27 cellular contexts compared by ENCODE assay signal in genomic region chr1:233034845-233035244, GRCh38.
"Had no signal": no experiment of that assay in that cellular context is flagged by ENCODE, and none has a peak within 500 bp of the region (broad histone marks: within the 10 kb centered on the region; RNA-seq: fewer than 3 reads in every experiment).

No MANE protein-coding gene starts in this region.

- H3K27ac ChIP-seq: brain microvascular endothelial cell, Peyer's patch, RWPE1, SJCRH30 had no signal

- H3K4me1 ChIP-seq: Peyer's patch, SJCRH30 had no signal

- H3K4me3 ChIP-seq: K562, Peyer's patch, SJCRH30 had no signal

- H3K27me3 Mint-ChIP-seq: activated T-cell treated with anti-CD3 and anti-CD28 coated beads, Interleukin-2, amount 50 U/mL, for 24 hours; T-helper 17 cell had no signal

- DNase-seq: activated CD4-positive, alpha-beta T cell treated with anti-CD3 and anti-CD28 coated beads for 48 hours; activated CD4-positive, alpha-beta T cell treated with anti-CD3 and anti-CD28 coated beads, Interleukin-2, amount 50 U/mL, for 4 hours; activated CD4-positive, CD25-positive, alpha-beta regulatory T cell treated with anti-CD3 and anti-CD28 coated beads, Interleukin-2, amount 50 U/mL, for 72 hours; activated CD8-positive, alpha-beta T cell treated with anti-CD3 and anti-CD28 coated beads, Interleukin-2, amount 10 ng/mL, durations not matched to agents 7 days and 5 days; activated effector memory CD4-positive, alpha-beta T cell treated with Interleukin-2 at 50 U/mL for 16 hours; activated naive CD4-positive, alpha-beta T cell treated with Interleukin-2 at 50 U/mL for 16 hours; activated T-cell treated with anti-CD3 and anti-CD28 coated beads, Interleukin-2, amount 50 U/mL, for 24 hours; brain microvascular endothelial cell; caudate nucleus; Karpas-422; MM.1S; NCI-H1105; NCI-H1436; NCI-H1694 treated with DMSO at 0.1 percent for 48 hours; NCI-H2029 treated with DMSO at 0.1 percent for 48 hours; NCI-H446; NCI-H524; Peyer's patch; Right ventricle myocardium superior; SJCRH30; T-helper 17 cell; T-helper 9 cell had no signal

- H3K9me3 Mint-ChIP-seq: activated T-cell treated with anti-CD3 and anti-CD28 coated beads, Interleukin-2, amount 50 U/mL, for 24 hours; activated T-helper 1 cell treated with anti-CD3 and anti-CD28 coated beads, Interleukin-12 subunit alpha, Interleukin-12 subunit beta, Interleukin-2, Interleukin-4 antibody, amounts not matched to agents 30 ng/mL and 10 ng/mL and 1 ng/mL, durations not matched to agents 14 hours and 24 hours and 36 hours; WTC11 had no signal

- H3K27me3 ChIP-seq: brain microvascular endothelial cell, Peyer's patch, SJCRH30 had no signal

- H3K4me3 Mint-ChIP-seq: activated CD8-positive, alpha-beta T cell treated with anti-CD3 and anti-CD28 coated beads, Interleukin-2, amount 10 ng/mL, durations not matched to agents 7 days and 5 days; activated T-cell treated with anti-CD3 and anti-CD28 coated beads, Interleukin-2, amount 50 U/mL, for 24 hours; activated T-helper 1 cell treated with anti-CD3 and anti-CD28 coated beads, Interleukin-12 subunit alpha, Interleukin-12 subunit beta, Interleukin-2, Interleukin-4 antibody, amounts not matched to agents 30 ng/mL and 10 ng/mL and 1 ng/mL, durations not matched to agents 14 hours and 24 hours and 36 hours; T-helper 17 cell; WTC11 had no signal

- ATAC-seq: activated CD8-positive, alpha-beta T cell treated with anti-CD3 and anti-CD28 coated beads, Interleukin-2, amount 10 ng/mL, durations not matched to agents 7 days and 5 days; activated naive CD4-positive, alpha-beta T cell treated with anti-CD3 and anti-CD28 coated beads, Interleukin-2, amount 50 U/mL, for 72 hours; K562; T-helper 17 cell; WTC11 had no signal

- H3K27ac Mint-ChIP-seq: activated CD8-positive, alpha-beta T cell treated with anti-CD3 and anti-CD28 coated beads, Interleukin-2, amount 10 ng/mL, durations not matched to agents 7 days and 5 days; activated naive CD4-positive, alpha-beta T cell treated with anti-CD3 and anti-CD28 coated beads, Interleukin-2, amount 50 U/mL, for 72 hours; activated T-cell treated with anti-CD3 and anti-CD28 coated beads, Interleukin-2, amount 50 U/mL, for 24 hours; activated T-helper 1 cell treated with anti-CD3 and anti-CD28 coated beads, Interleukin-12 subunit alpha, Interleukin-12 subunit beta, Interleukin-2, Interleukin-4 antibody, amounts not matched to agents 30 ng/mL and 10 ng/mL and 1 ng/mL, durations not matched to agents 14 hours and 24 hours and 36 hours; T-helper 17 cell; WTC11 had no signal

- H3K4me1 Mint-ChIP-seq: WTC11 had no signal

- H3K36me3 ChIP-seq: brain microvascular endothelial cell, Peyer's patch, SJCRH30 had no signal

- H3K9me3 ChIP-seq: Peyer's patch, SJCRH30 had no signal
